22 cellular contexts compared by ENCODE assay signal in the genomic region with DNA sequence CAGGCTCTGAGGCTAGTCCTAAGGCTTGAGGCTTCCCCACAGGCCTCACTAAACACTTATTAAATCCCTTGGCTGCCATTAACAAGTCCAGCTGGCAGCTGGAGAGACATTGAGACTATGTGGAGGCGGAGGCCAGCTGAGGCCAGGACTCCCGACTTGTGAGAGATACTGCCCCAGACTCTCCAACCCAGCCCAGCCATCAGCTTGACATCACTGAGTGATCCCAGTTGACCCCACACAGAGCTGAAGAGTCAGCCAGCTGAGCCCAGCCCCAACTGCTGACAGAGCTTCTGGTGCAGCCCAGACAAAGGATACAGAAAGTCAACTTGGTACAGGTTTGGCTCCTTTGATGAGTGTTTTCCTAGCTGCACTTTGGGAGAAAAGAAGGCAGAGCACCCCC.
"Had no signal": no experiment of that assay in that cellular context is flagged by ENCODE, and none has a peak within 500 bp of the region (broad histone marks: within the 10 kb centered on the region; RNA-seq: fewer than 3 reads in every experiment).

No MANE protein-coding gene starts in this region.

- H3K27me3 ChIP-seq: SJSA1 had no signal

- H3K9me3 ChIP-seq: SJSA1 had no signal

- H3K36me3 ChIP-seq: SJSA1 had no signal

- H3K27ac Mint-ChIP-seq: IgD-negative memory B cell had no signal

- H3K4me3 ChIP-seq: K562, SJSA1, SK-N-MC had no signal

- H3K4me3 Mint-ChIP-seq: IgD-negative memory B cell had no signal

- H3K4me2 ChIP-seq: KMS-11 had no signal

- H3K27ac ChIP-seq: KMS-11, SJSA1, SK-N-MC had no signal

- H3K4me1 Mint-ChIP-seq: IgD-negative memory B cell had no signal

- ATAC-seq: K562 had no signal

- DNase-seq: Kasumi-1, MM.1S, NCI-H1092 treated with DMSO at 0.1 percent for 48 hours, NCI-H1436, NCI-H187, NCI-H2029, NCI-H2081 treated with DMSO at 0.1 percent for 48 hours, NCI-H2171, NCI-H226, NCI-H446, NCI-H510A, NCI-H524 treated with DMSO at 0.1 percent for 48 hours, NCI-H69, NCI-H774, Right ventricle myocardium superior, RPMI8226, SIG-M5 had no signal

- H3K9ac ChIP-seq: KMS-11 had no signal
